ENCODE assay signal across 8 cellular contexts in the genomic region with DNA sequence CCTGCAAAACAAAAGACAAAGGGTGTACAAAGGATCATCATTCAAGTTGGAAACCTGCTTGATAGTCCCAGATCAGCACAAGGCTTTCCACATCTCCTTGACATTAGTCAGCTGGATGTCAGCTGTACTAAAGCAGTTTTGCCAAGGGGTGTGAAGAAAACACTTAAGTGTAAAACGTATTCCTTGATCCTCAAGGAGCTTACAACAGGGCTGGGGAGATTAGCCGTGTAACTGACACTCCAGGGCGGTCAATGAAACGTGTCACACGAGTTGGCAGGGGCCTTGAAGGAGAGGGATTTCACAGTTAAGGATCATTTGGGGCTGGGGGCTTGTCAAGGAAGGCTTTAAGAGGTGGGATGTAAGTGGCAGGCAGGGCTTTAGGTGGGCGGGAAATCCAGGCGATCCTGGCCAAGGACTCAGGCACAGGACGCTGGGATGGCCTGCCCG.
A peak's percentile ranks its signal among the peaks of the same experiment; 100 is the strongest.
DNase-seq lines count a peak whose midpoint lies in the region; ATAC-seq and TF ChIP-seq lines count a peak whose summit lies in the region.

No MANE protein-coding gene starts in this region.

- ATAC-seq in GM21529 (IDR thresholded peaks at IDR 0.05; ENCODE audit: unreplicated experiment): peak; percentile 5

- no peaks in the 10 kb centered on the region for H3K36me3 ChIP-seq in neutrophil

- H3K4me1 ChIP-seq in neutrophil (ENCODE audit: control insufficient read depth in 1 of 2, insufficient read depth in 1 of 2, low read depth in 1 of 2, low read length in 1 of 2): peaks cover 26 to 29% of the 10 kb centered on the region in 2 experiments

- DNase-seq in RKO (ENCODE audit: low spot score) (peak; percentile 58), fibroblast of gingiva (ENCODE audit: low read depth) (peak; percentile 35), EL (no peak), SHP77 treated with DMSO at 0.1 percent for 48 hours (lab: John Stamatoyannopoulos, UW) (no peak), NCI-H1930 (lab: John Stamatoyannopoulos, UW) (no peak), NCI-H146 treated with DMSO at 0.1 percent for 48 hours (lab: John Stamatoyannopoulos, UW; ENCODE audit: unreplicated experiment) (no peak)

- no peaks in the 10 kb centered on the region for H3K9me3 ChIP-seq in neutrophil

- no peak overlapping the region for H3K27ac ChIP-seq in neutrophil

- no peak for TF ChIP-seq CTCF in neutrophil (IDR thresholded peaks at IDR 0.05)

- H3K27me3 ChIP-seq in neutrophil: no peaks in the 10 kb centered on the region

- H3K4me3 ChIP-seq in neutrophil (ENCODE audit: low read depth in 1 of 2, low read length in 1 of 2): peak overlapping the region; percentile 72 to 73

Comparison
In these comparisons a context has a peak if more than half of its experiments do, and no peak if none do; other contexts are left out.
1. DNase-seq: peak in RKO (single experiment) and fibroblast of gingiva (single experiment); none in EL (single experiment), SHP77 treated with DMSO at 0.1 percent for 48 hours (single experiment), NCI-H1930 (0 of 2) and NCI-H146 treated with DMSO at 0.1 percent for 48 hours (single experiment).